ENCODE assay signal across 8 cellular contexts in the genomic region with DNA sequence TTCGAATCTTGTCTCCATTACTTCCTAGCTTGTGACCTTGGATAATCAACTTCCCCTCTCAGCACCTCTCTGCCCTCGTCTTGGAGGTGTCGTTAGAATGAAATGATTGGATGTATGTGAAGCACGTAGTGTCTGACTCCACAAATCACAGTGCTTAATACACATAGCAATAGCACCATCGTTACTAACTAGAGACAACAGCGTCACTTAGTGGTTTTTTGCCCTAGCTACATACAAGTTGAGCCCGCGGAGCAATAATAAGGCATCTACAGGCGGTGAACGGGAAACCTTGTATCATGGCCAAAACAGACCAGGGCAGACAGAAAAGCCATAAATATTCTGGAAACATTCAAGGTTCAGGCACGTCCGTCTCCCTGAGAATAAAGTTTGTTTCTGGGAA.
DNase-seq lines count a peak whose midpoint lies in the region; ATAC-seq and TF ChIP-seq lines count a peak whose summit lies in the region.

No MANE protein-coding gene starts in this region.

- DNase-seq in A673 (ENCODE audit: low spot score) (peak; percentile 71), HEK293T (ENCODE audit: extremely low spot score) (peak; percentile 71), RPMI7951 (ENCODE audit: low read depth) (peak; percentile 55), foreskin melanocyte (peak; percentile 2), kidney glomerular epithelial cell (lab: John Stamatoyannopoulos, UW) (no peak), aorta (no peak)
- no peak for DNase-seq in activated T-helper 2 cell treated with anti-CD3 and anti-CD28 coated beads, Interferon-gamma antibody, Interleukin-2, Interleukin-4, amounts not matched to agents 10 μg/mL and 5 μg/mL and 100 μg/mL, durations not matched to agents 14 hours and 24 hours and 36 hours (ENCODE audit: low spot score)

- H3K4me1 ChIP-seq in A673 (ENCODE audit: insufficient read depth, low read length, poor library complexity, severe bottlenecking), result no peaks in the 10 kb centered on the region
- H3K4me1 ChIP-seq in aorta (ENCODE audit: control insufficient read depth in 1 of 2, insufficient read depth in 2 of 2, low read length in 2 of 2), result no peaks in the 10 kb centered on the region

- CTCF ChIA-PET in A673 (lab: Charles Lee), result interaction anchor here (0.7 kb wide), 1 partner anchor 1410 kb away, joined by 4 read pairs; no protein-coding TSS in a partner anchor
- CTCF ChIA-PET in HEK293T (lab: Yijun Ruan, JAX), result interaction anchor here (0.5 to 2.1 kb wide), 3 partner anchors 17 to 874 kb away, joined by 3 to 9 read pairs (median 3); no protein-coding TSS in a partner anchor

- H3K4me3 ChIP-seq in A673 (ENCODE audit: low read depth, low read length, poor library complexity, severe bottlenecking) (no peak overlapping the region), aorta (ENCODE audit: low read length in 2 of 2) (no peak overlapping the region)

- no peak overlapping the region for H3K27ac Mint-ChIP-seq in activated T-helper 2 cell treated with anti-CD3 and anti-CD28 coated beads, Interferon-gamma antibody, Interleukin-2, Interleukin-4, amounts not matched to agents 10 μg/mL and 5 μg/mL and 100 μg/mL, durations not matched to agents 14 hours and 24 hours and 36 hours

- ATAC-seq in aorta (ENCODE audit: low FRiP score), result no peak
- ATAC-seq in GM21381 (IDR thresholded peaks at IDR 0.05; ENCODE audit: unreplicated experiment), result no peak

- H3K27ac ChIP-seq in A673 (ENCODE audit: low read depth, low read length, poor library complexity, severe bottlenecking) (no peak overlapping the region), aorta (ENCODE audit: low read depth in 1 of 2, low read length in 2 of 2) (no peak overlapping the region)

- H3K9me3 Mint-ChIP-seq in activated T-helper 2 cell treated with anti-CD3 and anti-CD28 coated beads, Interferon-gamma antibody, Interleukin-2, Interleukin-4, amounts not matched to agents 10 μg/mL and 5 μg/mL and 100 μg/mL, durations not matched to agents 14 hours and 24 hours and 36 hours, result no peaks in the 10 kb centered on the region

- H3K9me3 ChIP-seq in A673 (ENCODE audit: low read depth, low read length, poor library complexity, severe bottlenecking) (no peaks in the 10 kb centered on the region), aorta (ENCODE audit: control insufficient read depth, low read length) (peaks cover 5% of the 10 kb centered on the region)

- H3K4me1 Mint-ChIP-seq in activated T-helper 2 cell treated with anti-CD3 and anti-CD28 coated beads, Interferon-gamma antibody, Interleukin-2, Interleukin-4, amounts not matched to agents 10 μg/mL and 5 μg/mL and 100 μg/mL, durations not matched to agents 14 hours and 24 hours and 36 hours (ENCODE audit: low read depth), result no peaks in the 10 kb centered on the region

- POLR2A ChIA-PET in A673 (lab: Charles Lee; ENCODE audit: low non-redundant PET), result no interaction called here
- POLR2A ChIA-PET in HEK293T (lab: Yijun Ruan, JAX), result no interaction called here

- 11 to 19% methylated on average over 12 of the region's 12 CpGs for WGBS in aorta, 2 donors

- H3K36me3 ChIP-seq in A673 (ENCODE audit: insufficient read depth, low read length, poor library complexity, severe bottlenecking), result no peaks in the 10 kb centered on the region
- no peaks in the 10 kb centered on the region for H3K36me3 ChIP-seq in aorta (ENCODE audit: control insufficient read depth in 1 of 2, insufficient read depth in 2 of 2, low read length in 1 of 2)

- no TSS peak for BruUV-seq in A673 (replicated peaks; lab: Mats Ljungman, UMichigan)

- peaks cover 2% of the 10 kb centered on the region for H3K27me3 Mint-ChIP-seq in activated T-helper 2 cell treated with anti-CD3 and anti-CD28 coated beads, Interferon-gamma antibody, Interleukin-2, Interleukin-4, amounts not matched to agents 10 μg/mL and 5 μg/mL and 100 μg/mL, durations not matched to agents 14 hours and 24 hours and 36 hours (ENCODE audit: low read depth)

- peak; percentile 68 for TF ChIP-seq CTCF in A673 (conservative IDR thresholded peaks at IDR 0.05; ENCODE audit: low read depth, low read length)

- intact Hi-C loops in A673 (cut with micrococcal nuclease; ENCODE audit: unreplicated experiment) (no loop called here), aorta (cut with DNase I) (no loop called here)
- intact Hi-C loops in activated T-helper 2 cell treated with anti-CD3 and anti-CD28 coated beads, Interferon-gamma antibody, Interleukin-2, Interleukin-4, amounts not matched to agents 10 μg/mL and 5 μg/mL and 100 μg/mL, durations not matched to agents 14 hours and 24 hours and 36 hours (cut with micrococcal nuclease), result no loop called here

- H3K36me3 Mint-ChIP-seq in activated T-helper 2 cell treated with anti-CD3 and anti-CD28 coated beads, Interferon-gamma antibody, Interleukin-2, Interleukin-4, amounts not matched to agents 10 μg/mL and 5 μg/mL and 100 μg/mL, durations not matched to agents 14 hours and 24 hours and 36 hours (ENCODE audit: low read depth), result no peaks in the 10 kb centered on the region

- H3K4me3 Mint-ChIP-seq in activated T-helper 2 cell treated with anti-CD3 and anti-CD28 coated beads, Interferon-gamma antibody, Interleukin-2, Interleukin-4, amounts not matched to agents 10 μg/mL and 5 μg/mL and 100 μg/mL, durations not matched to agents 14 hours and 24 hours and 36 hours (ENCODE audit: low read depth), result no peak overlapping the region

- H3K27me3 ChIP-seq in A673 (replicated peaks; ENCODE audit: insufficient read depth, low read depth, low read length, poor library complexity) (peaks cover 58% of the 10 kb centered on the region), aorta (ENCODE audit: control insufficient read depth in 1 of 2, insufficient read depth in 2 of 2, low read length in 1 of 2) (peaks cover 0 to 4% of the 10 kb centered on the region in 2 donors)

TF ChIP-seq in HEK293T, 16 proteins besides CTCF, POLR2A, EP300 and RAD21:
- TF ChIP-seq FOXK2 (IDR thresholded peaks at IDR 0.05) (no peak), L3MBTL2 (conservative IDR thresholded peaks at IDR 0.05) (peak; percentile 47; the same call in 1 of the 2 replicates), CTBP1 (IDR thresholded peaks at IDR 0.05; ENCODE audit: borderline replicate concordance) (no peak)

Comparison
In these comparisons a context has a peak if more than half of its experiments do, and no peak if none do; other contexts are left out.
1. DNase-seq: peak in A673 (single experiment), HEK293T (single experiment), RPMI7951 (single experiment) and foreskin melanocyte (single experiment); none in activated T-helper 2 cell treated with anti-CD3 and anti-CD28 coated beads, Interferon-gamma antibody, Interleukin-2, Interleukin-4, amounts not matched to agents 10 μg/mL and 5 μg/mL and 100 μg/mL, durations not matched to agents 14 hours and 24 hours and 36 hours (single experiment), kidney glomerular epithelial cell (single experiment) and aorta (0 of 2).